ENCODE assay signal across 8 cellular contexts in the genomic region with DNA sequence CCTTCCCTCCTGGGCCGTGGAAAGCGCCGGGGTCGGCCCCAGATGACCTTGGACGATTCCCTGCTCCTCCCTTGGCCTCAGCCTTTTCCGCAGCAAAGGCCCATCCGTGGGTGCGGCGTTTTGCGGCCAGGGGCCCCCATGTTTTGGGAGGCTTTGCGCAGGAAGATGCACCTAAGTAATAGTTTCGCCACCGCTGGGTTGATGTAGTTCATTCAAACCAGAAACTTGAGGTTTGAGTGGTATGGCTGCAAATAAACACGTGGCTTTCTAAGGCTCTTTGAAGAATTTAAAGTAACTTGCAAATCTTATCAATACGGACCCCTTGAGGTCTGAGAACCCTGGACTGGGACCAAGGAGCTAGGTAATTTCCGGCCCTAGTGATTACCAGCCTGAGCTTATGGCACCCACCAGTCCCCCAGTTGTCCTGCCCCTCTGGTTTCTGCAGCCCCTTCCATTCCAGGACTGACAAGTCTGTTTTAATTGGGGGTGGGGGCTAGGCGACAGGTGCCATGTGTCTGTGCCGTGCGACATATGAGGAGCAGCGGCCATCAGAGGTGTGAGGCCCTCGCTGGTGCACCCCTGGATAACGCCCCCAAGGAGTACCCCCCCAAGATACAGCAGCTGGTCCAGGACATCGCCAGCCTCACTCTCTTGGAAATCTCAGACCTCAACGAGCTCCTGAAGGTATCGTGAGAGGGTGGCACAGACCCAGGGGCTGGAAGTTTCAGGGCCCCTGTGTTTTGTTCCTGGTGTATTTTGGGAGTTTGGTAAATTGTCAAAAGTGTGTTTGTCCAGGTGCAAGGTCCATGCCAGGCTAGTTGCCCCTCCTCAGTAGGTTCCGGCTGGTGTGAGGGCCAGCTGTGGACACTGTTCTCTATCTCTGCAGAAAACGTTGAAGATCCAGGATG. TPM values are rescaled to one million over a fixed set of nuclear protein-coding genes. Genes with fewer than 3 reads are reported as not detected.
DNase-seq lines count a peak whose midpoint lies in the region; ATAC-seq, FAIRE-seq and TF ChIP-seq lines count a peak whose summit lies in the region.

No MANE protein-coding gene starts in this region.

- TF ChIP-seq CTCF in GM06990 (IDR thresholded peaks at IDR 0.05; ENCODE audit: insufficient read depth, low read length, poor library complexity, severe bottlenecking) (no peak), Loucy (conservative IDR thresholded peaks at IDR 0.05; ENCODE audit: low read length) (no peak), nephron (IDR thresholded peaks at IDR 0.05; ENCODE audit: unreplicated experiment in 3 of 3) (no peak)

- H3K4me3 Mint-ChIP-seq in nephron = peak overlapping the region; percentile 72 to 83 (median 81)

- H3K9me3 ChIP-seq in Loucy (ENCODE audit: insufficient read depth, low read depth, low read length) = no peaks in the 10 kb centered on the region
- H3K9me3 ChIP-seq in duodenal mucosa (ENCODE audit: control insufficient read depth in 1 of 2, low read length in 2 of 2) = no peaks in the 10 kb centered on the region

- no peak for FAIRE-seq in GM12891 (lab: Jason Lieb, UNC)

- no peaks in the 10 kb centered on the region for H3K9me2 ChIP-seq in Loucy (replicated peaks; ENCODE audit: low read depth, low read length)

- H3K79me2 ChIP-seq in Loucy (ENCODE audit: insufficient read depth, low read length) = peaks cover 75% of the 10 kb centered on the region

- H3K4me1 Mint-ChIP-seq in nephron = peaks cover 4% of the 10 kb centered on the region

- no peak for ATAC-seq in HG03460 (IDR thresholded peaks at IDR 0.05; ENCODE audit: unreplicated experiment)

- DNase-seq in GM06990 (ENCODE audit: extremely low read depth, insufficient read length) (no peak), GM12891 (ENCODE audit: insufficient read length, low spot score) (no peak), iPS-NIHi7 (ENCODE audit: extremely low spot score) (no peak), NOMO-1 treated with DMSO at 0.1 percent for 48 hours (lab: John Stamatoyannopoulos, UW; ENCODE audit: unreplicated experiment) (no peak)

- H2AFZ ChIP-seq in Loucy (ENCODE audit: low read length) = peak overlapping the region; percentile 68; the same call in 1 of the 2 replicates

- H3K36me3 Mint-ChIP-seq in nephron (ENCODE audit: low read depth) = peaks cover 32% of the 10 kb centered on the region

- peak overlapping the region; percentile 89 for H3K27ac ChIP-seq in duodenal mucosa (ENCODE audit: low read depth, low read length)

- H4K20me1 ChIP-seq in Loucy (ENCODE audit: insufficient read depth, low read length, poor library complexity, severe bottlenecking) = peaks cover 36% of the 10 kb centered on the region

- H3K4me2 ChIP-seq in Loucy (ENCODE audit: low read depth, low read length, poor library complexity, severe bottlenecking) = peak overlapping the region; percentile 99

- no peaks in the 10 kb centered on the region for H3K27me3 Mint-ChIP-seq in nephron (ENCODE audit: low read depth)

- no peaks in the 10 kb centered on the region for H3K9me3 Mint-ChIP-seq in nephron

- H3K4me1 ChIP-seq in Loucy (ENCODE audit: insufficient read depth, low read length, poor library complexity, severe bottlenecking) (peaks cover 20% of the 10 kb centered on the region), duodenal mucosa (ENCODE audit: control insufficient read depth in 1 of 2, insufficient read depth in 2 of 2, low read length in 2 of 2) (peaks cover 26 to 34% of the 10 kb centered on the region in 2 donors)

- H3K9ac ChIP-seq in Loucy (ENCODE audit: low read depth, low read length, poor library complexity, severe bottlenecking) (peak overlapping the region; percentile 97), duodenal mucosa (ENCODE audit: low read depth in 1 of 2, low read length in 2 of 2) (peak overlapping the region; percentile 96 to 99)

- no peak for TF ChIP-seq POLR2A in GM12891 (IDR thresholded peaks at IDR 0.05; ENCODE audit: low read depth, low read length)

- no peak overlapping the region for H3K27ac Mint-ChIP-seq in nephron

- H3K36me3 ChIP-seq in GM06990 (ENCODE audit: control insufficient read depth, insufficient read depth, low read length) (peaks cover 42% of the 10 kb centered on the region), Loucy (ENCODE audit: insufficient read depth, low read length) (peaks cover 26% of the 10 kb centered on the region; the same call in 1 of the 2 replicates), duodenal mucosa (ENCODE audit: control insufficient read depth in 1 of 2, insufficient read depth in 2 of 2, low read length in 2 of 2) (peaks cover 14 to 59% of the 10 kb centered on the region in 2 donors)

- H3K27me3 ChIP-seq in GM06990 (replicated peaks; ENCODE audit: control insufficient read depth, insufficient read depth, low read length) = no peaks in the 10 kb centered on the region
- no peaks in the 10 kb centered on the region for H3K27me3 ChIP-seq in Loucy (ENCODE audit: insufficient read depth, low read length, poor library complexity, severe bottlenecking)
- H3K27me3 ChIP-seq in duodenal mucosa (ENCODE audit: control insufficient read depth in 1 of 2, insufficient read depth in 2 of 2, low read length in 2 of 2) = no peaks in the 10 kb centered on the region

- no peaks in the 10 kb centered on the region for H3F3A ChIP-seq in Loucy (ENCODE audit: low read depth)

- peak overlapping the region; percentile 82 for H3K4me3 ChIP-seq in GM06990 (replicated peaks; ENCODE audit: low read depth, low read length)
- peak overlapping the region; percentile 99 for H3K4me3 ChIP-seq in Loucy (ENCODE audit: low read length, poor library complexity, severe bottlenecking)
- peak overlapping the region; percentile 92 to 97 for H3K4me3 ChIP-seq in duodenal mucosa (ENCODE audit: low read depth in 1 of 2, low read length in 2 of 2)

TF ChIP-seq in GM12891, 5 proteins besides CTCF, POLR2A, EP300 and RAD21:
- no peak for TF ChIP-seq SPI1 (IDR thresholded peaks at IDR 0.05; ENCODE audit: low read depth, low read length)
- TF ChIP-seq TAF1 (IDR thresholded peaks at IDR 0.05; ENCODE audit: low read depth, low read length) = no peak
- no peak for TF ChIP-seq POU2F2 (IDR thresholded peaks at IDR 0.05; ENCODE audit: low read depth, low read length)
- no peak for TF ChIP-seq POLR2AphosphoS5 (IDR thresholded peaks at IDR 0.05; ENCODE audit: low read depth, low read length)
- no peak for TF ChIP-seq PAX5 (IDR thresholded peaks at IDR 0.05; ENCODE audit: insufficient read depth, low read length, severe bottlenecking)

RNA-seq across cellular contexts. Expression of a gene that starts 0.8 kb away (rescaled TPM):
- 103 TPM for polyA plus RNA-seq in GM12891 (2012; ENCODE audit: low read depth, missing spikeins)

RNA-seq across cellular contexts. Expression of a gene that starts 8.1 kb away (rescaled TPM):
- polyA plus RNA-seq in GM12891 (2012; ENCODE audit: low read depth, missing spikeins) = 14.0 TPM

RNA-seq across cellular contexts. Expression of a gene that starts 20.2 kb away (rescaled TPM):
- polyA plus RNA-seq in GM12891 (2012; ENCODE audit: low read depth, missing spikeins) = 51.7 TPM

RNA-seq across cellular contexts. Expression of a gene that starts 20.4 kb away (rescaled TPM):
- polyA plus RNA-seq in GM12891 (2012; ENCODE audit: low read depth, missing spikeins) = 24.0 TPM

RNA-seq across cellular contexts. Expression of a gene that starts 37.5 kb away (rescaled TPM):
- polyA plus RNA-seq in GM12891 (2012; ENCODE audit: low read depth, missing spikeins) = 23.9 TPM
